In the genomic region with DNA sequence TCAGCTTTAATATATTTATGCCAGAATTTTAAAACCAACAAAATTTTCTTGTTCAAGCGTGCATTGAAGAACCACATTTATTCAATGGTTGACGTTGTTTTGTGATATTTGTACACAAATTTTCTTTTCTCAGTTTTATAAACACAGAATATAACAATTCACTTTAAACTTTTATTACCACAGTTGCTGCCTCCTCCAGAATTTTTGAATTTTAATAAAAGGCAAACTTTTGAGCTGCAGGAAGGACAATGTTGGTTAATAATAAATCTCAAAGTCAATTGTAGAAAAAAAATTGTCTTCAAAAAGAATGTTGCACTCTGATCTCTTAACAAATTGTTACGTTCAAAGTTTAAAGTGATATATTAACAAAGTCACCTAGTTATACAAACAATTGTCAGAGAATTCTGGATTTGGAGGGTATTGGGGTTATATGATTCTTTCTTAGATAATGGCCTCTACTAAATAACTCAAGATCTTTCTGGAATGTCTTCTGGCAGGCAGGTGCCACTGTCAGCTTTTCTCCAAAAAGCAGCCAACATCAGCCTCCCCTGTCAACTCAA, we compare ENCODE assay signal across 15 cellular contexts.
"Had no signal": no experiment of that assay in that cellular context is flagged by ENCODE, and none has a peak within 500 bp of the region (broad histone marks: within the 10 kb centered on the region; RNA-seq: fewer than 3 reads in every experiment).

No MANE protein-coding gene starts in this region.

- H3K9me3 ChIP-seq: colonic mucosa, esophagus squamous epithelium, left ventricle myocardium inferior, tibial artery, vagina had no signal

- H3K27ac ChIP-seq: colonic mucosa, esophagus squamous epithelium, left ventricle myocardium inferior, tibial artery, vagina had no signal

- H3K27me3 ChIP-seq: colonic mucosa, tibial artery, upper lobe of left lung, vagina had no signal

- H3K36me3 ChIP-seq: colonic mucosa, esophagus squamous epithelium, left ventricle myocardium inferior, tibial artery, upper lobe of left lung, vagina had no signal

- ATAC-seq: naive thymus-derived CD4-positive, alpha-beta T cell; right cardiac atrium; stimulated activated effector memory CD8-positive, alpha-beta T cell treated with anti-CD3 and anti-CD28 coated beads, Interleukin-12 subunit alpha, Interleukin-12 subunit beta, amount 100 ng/mL, for 72 hours had no signal

- H3K4me3 ChIP-seq: colonic mucosa, esophagus squamous epithelium, left ventricle myocardium inferior, tibial artery, upper lobe of left lung, vagina had no signal

- H3K4me1 ChIP-seq: colonic mucosa, esophagus squamous epithelium, left ventricle myocardium inferior, tibial artery, vagina had no signal

- DNase-seq: colonic mucosa; dermis blood vessel endothelial cell; esophagus squamous epithelium; foreskin fibroblast; kidney glomerular epithelial cell; left ventricle myocardium inferior; mammary epithelial cell; naive thymus-derived CD4-positive, alpha-beta T cell; right cardiac atrium; stimulated activated CD4-positive, alpha-beta T cell treated with anti-CD3 and anti-CD28 coated beads, Interleukin-4, amount 100 ng/mL, for 1 hour; stimulated activated CD8-positive, alpha-beta memory T cell treated with anti-CD3 and anti-CD28 coated beads, Interleukin-4, amount 100 ng/mL, for 48 hours; tibial artery; upper lobe of left lung had no signal
